27 cellular contexts compared by ENCODE assay signal in genomic region chr9:17120203-17120602, GRCh38. TPM values are rescaled to one million over a fixed set of nuclear protein-coding genes. Genes with fewer than 3 reads are reported as not detected.
A peak's percentile ranks its signal among the peaks of the same experiment; 100 is the strongest.
DNase-seq lines count a peak whose midpoint lies in the region; ATAC-seq and TF ChIP-seq lines count a peak whose summit lies in the region.
"Had no signal": no experiment of that assay in that cellular context is flagged by ENCODE, and none has a peak within 500 bp of the region (broad histone marks: within the 10 kb centered on the region; RNA-seq: fewer than 3 reads in every experiment).

No MANE protein-coding gene starts in this region.

- H3K4me3 ChIP-seq in stomach, result no peak overlapping the region
- H3K4me3 ChIP-seq: A549; BLaER1; BLaER1 treated with 17β-estradiol and CSF1 and Interleukin-3, amounts not matched to agents 10 nM and 100 nM had no signal

- no peak for TF ChIP-seq EP300 in stomach (IDR thresholded peaks at IDR 0.05)

- H3K9me3 ChIP-seq in stomach, result no peaks in the 10 kb centered on the region
- H3K9me3 ChIP-seq: A549, BE2C, BLaER1, Caco-2 had no signal

- no peaks in the 10 kb centered on the region for H3K36me3 ChIP-seq in stomach
- H3K36me3 ChIP-seq: BE2C; BLaER1; BLaER1 treated with 17β-estradiol and CSF1 and Interleukin-3, amounts not matched to agents 10 nM and 100 nM had no signal

- no peak for TF ChIP-seq POLR2A in stomach (IDR thresholded peaks at IDR 0.05)

- intact Hi-C loops in stomach (cut with DNase I; ENCODE audit: low total_unique reads), result no loop called here

- TF ChIP-seq CTCF in stomach (IDR thresholded peaks at IDR 0.05), result no peak

- no peak overlapping the region for H3K27ac ChIP-seq in stomach
- H3K27ac ChIP-seq: 22Rv1; A549; BLaER1; BLaER1 treated with 17β-estradiol and CSF1 and Interleukin-3, amounts not matched to agents 10 nM and 100 nM; C4-2B had no signal

- DNase-seq in left lobe of liver (ENCODE audit: low spot score), result no peak
- no peak for DNase-seq in stomach
- DNase-seq: 8988T; ACHN; AML-193; BE2C; C1 segment of cervical spinal cord; Caco-2; Calu3; CD4-positive, alpha-beta memory T cell; CD4-positive, alpha-beta T cell; CD4-positive, CD25-positive, alpha-beta regulatory T cell; CD8-positive, alpha-beta memory T cell; CD8-positive, alpha-beta T cell; COR-L47; DMS 273 treated with DMSO at 0.1 percent for 48 hours; DMS153; DMS53; DMS79; DMS79 treated with DMSO at 0.1 percent for 48 hours; DND-41; EL had no signal

- ATAC-seq in left lobe of liver, result peak; percentile 57
- ATAC-seq: A549; CD8-positive, alpha-beta T cell had no signal

- no peaks in the 10 kb centered on the region for H3K4me1 ChIP-seq in stomach
- H3K4me1 ChIP-seq: A549; BLaER1; BLaER1 treated with 17β-estradiol and CSF1 and Interleukin-3, amounts not matched to agents 10 nM and 100 nM; Caco-2 had no signal

- 64 to 89% (median 83%) methylated on average over 1 of the region's 1 CpG for WGBS in stomach, 5 donors

- no peaks in the 10 kb centered on the region for H3K27me3 ChIP-seq in stomach
- H3K27me3 ChIP-seq: BE2C; BLaER1; BLaER1 treated with 17β-estradiol and CSF1 and Interleukin-3, amounts not matched to agents 10 nM and 100 nM had no signal

RNA-seq across cellular contexts. Expression of gene CNTLN, which starts 14.6 kb away (rescaled TPM):
- total RNA-seq in left lobe of liver, result 8.5 TPM
- total RNA-seq in stomach, result 10 to 100 TPM in 1 of 5 donors, 1 to 10 TPM in 3, under 1 TPM in 1; 0.58 to 28.5 (median 4.9) TPM
- polyA plus RNA-seq in stomach, result 1 to 10 TPM; 1.8 to 2.0 (median 2.0) TPM
- total RNA-seq: CD8-positive, alpha-beta T cell had no signal
- polyA plus RNA-seq: CD8-positive, alpha-beta memory T cell had no signal
